22 cellular contexts compared by ENCODE assay signal in the genomic region with DNA sequence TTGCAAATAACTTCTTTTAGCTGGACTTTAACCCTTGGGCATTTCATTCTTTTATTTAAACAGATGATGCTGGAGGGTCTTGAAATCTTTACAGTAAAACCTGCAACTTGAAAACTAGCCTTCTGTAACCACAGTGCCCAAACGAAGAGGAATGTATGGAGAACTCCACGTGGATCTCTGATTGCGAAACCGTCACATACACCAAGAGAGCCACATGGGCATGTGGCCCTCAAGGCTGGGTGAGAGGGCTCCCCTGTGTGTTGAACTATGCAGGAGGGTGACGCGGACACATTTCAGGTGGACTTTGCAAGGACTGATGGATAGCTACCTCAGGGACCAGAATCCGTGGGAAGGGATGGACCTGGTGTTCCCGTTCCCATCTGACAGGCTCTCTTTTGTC. TPM values are rescaled to one million over a fixed set of nuclear protein-coding genes. Genes with fewer than 3 reads are reported as not detected.
A peak's percentile ranks its signal among the peaks of the same experiment; 100 is the strongest.
DNase-seq lines count a peak whose midpoint lies in the region; ATAC-seq lines count a peak whose summit lies in the region.
"Had no signal": no experiment of that assay in that cellular context is flagged by ENCODE, and none has a peak within 500 bp of the region (broad histone marks: within the 10 kb centered on the region; RNA-seq: fewer than 3 reads in every experiment).

No MANE protein-coding gene starts in this region.

- no peak overlapping the region for H3K4me3 ChIP-seq in CD4-positive, CD25-positive, alpha-beta regulatory T cell (ENCODE audit: low read depth, low read length)
- H3K4me3 ChIP-seq: BLaER1 treated with 17β-estradiol and CSF1 and Interleukin-3, amounts not matched to agents 10 nM and 100 nM had no signal

- H3K36me3 Mint-ChIP-seq in T-helper 2 cell treated with Interferon-gamma antibody and Interleukin-4, amounts not matched to agents 5 μg/mL and 100 μg/mL, for 36 hours (ENCODE audit: low read depth), result peaks cover 56% of the 10 kb centered on the region
- H3K36me3 Mint-ChIP-seq in CD4-positive, CD25-positive, alpha-beta regulatory T cell, result peaks cover 42% of the 10 kb centered on the region
- H3K36me3 Mint-ChIP-seq in T-helper 17 cell (ENCODE audit: low read depth), result peaks cover 7% of the 10 kb centered on the region
- H3K36me3 Mint-ChIP-seq in central memory CD8-positive, alpha-beta T cell (ENCODE audit: insufficient read depth), result peaks cover 52% of the 10 kb centered on the region

- no peaks in the 10 kb centered on the region for H3K9me3 Mint-ChIP-seq in T-helper 2 cell treated with Interferon-gamma antibody and Interleukin-4, amounts not matched to agents 5 μg/mL and 100 μg/mL, for 36 hours
- H3K9me3 Mint-ChIP-seq in CD4-positive, CD25-positive, alpha-beta regulatory T cell, result no peaks in the 10 kb centered on the region
- no peaks in the 10 kb centered on the region for H3K9me3 Mint-ChIP-seq in central memory CD8-positive, alpha-beta T cell

- no peaks in the 10 kb centered on the region for H3K27me3 Mint-ChIP-seq in T-helper 2 cell treated with Interferon-gamma antibody and Interleukin-4, amounts not matched to agents 5 μg/mL and 100 μg/mL, for 36 hours (ENCODE audit: low read depth)
- H3K27me3 Mint-ChIP-seq in CD4-positive, CD25-positive, alpha-beta regulatory T cell, result no peaks in the 10 kb centered on the region
- no peaks in the 10 kb centered on the region for H3K27me3 Mint-ChIP-seq in T-helper 17 cell
- no peaks in the 10 kb centered on the region for H3K27me3 Mint-ChIP-seq in central memory CD8-positive, alpha-beta T cell

- H3K36me3 ChIP-seq in CD4-positive, CD25-positive, alpha-beta regulatory T cell (ENCODE audit: control insufficient read depth, insufficient read depth, low read length), result peaks cover 69% of the 10 kb centered on the region

- H3K27ac ChIP-seq in CD4-positive, CD25-positive, alpha-beta regulatory T cell (ENCODE audit: insufficient read depth, low read length, poor library complexity, severe bottlenecking), result no peak overlapping the region
- H3K27ac ChIP-seq: BLaER1 treated with 17β-estradiol and CSF1 and Interleukin-3, amounts not matched to agents 10 nM and 100 nM had no signal

- H3K9me3 ChIP-seq in CD4-positive, CD25-positive, alpha-beta regulatory T cell (ENCODE audit: control insufficient read depth in 2 of 2, low read length in 2 of 2), result no peaks in the 10 kb centered on the region
- H3K9me3 ChIP-seq in T-helper 17 cell (ENCODE audit: control insufficient read depth, low read length, poor library complexity, severe bottlenecking), result no peaks in the 10 kb centered on the region
- H3K9me3 ChIP-seq: BLaER1 treated with 17β-estradiol and CSF1 and Interleukin-3, amounts not matched to agents 10 nM and 100 nM had no signal

- no peaks in the 10 kb centered on the region for H3K4me1 ChIP-seq in CD4-positive, CD25-positive, alpha-beta regulatory T cell (ENCODE audit: control insufficient read depth, insufficient read depth, low read length, poor library complexity, severe bottlenecking)

- peak overlapping the region; percentile 79 for H3K27ac Mint-ChIP-seq in T-helper 2 cell treated with Interferon-gamma antibody and Interleukin-4, amounts not matched to agents 5 μg/mL and 100 μg/mL, for 36 hours
- H3K27ac Mint-ChIP-seq in CD4-positive, CD25-positive, alpha-beta regulatory T cell, result peak overlapping the region in 2 of 3 donors; percentile 51 to 89
- peak overlapping the region; percentile 43 for H3K27ac Mint-ChIP-seq in T-helper 17 cell
- peak overlapping the region; percentile 50 for H3K27ac Mint-ChIP-seq in central memory CD8-positive, alpha-beta T cell (ENCODE audit: low read depth)

- H3K4me3 Mint-ChIP-seq in T-helper 2 cell treated with Interferon-gamma antibody and Interleukin-4, amounts not matched to agents 5 μg/mL and 100 μg/mL, for 36 hours, result peak overlapping the region; percentile 48
- no peak overlapping the region for H3K4me3 Mint-ChIP-seq in CD4-positive, CD25-positive, alpha-beta regulatory T cell
- H3K4me3 Mint-ChIP-seq in T-helper 17 cell, result peak overlapping the region; percentile 36
- no peak overlapping the region for H3K4me3 Mint-ChIP-seq in central memory CD8-positive, alpha-beta T cell

- ATAC-seq in CD4-positive, CD25-positive, alpha-beta regulatory T cell (ENCODE audit: low read depth in 2 of 2), result no peak
- ATAC-seq in T-helper 17 cell, result no peak
- no peak for ATAC-seq in central memory CD8-positive, alpha-beta T cell (replicated peaks; ENCODE audit: extremely low read depth, poor library complexity, severe bottlenecking)
- ATAC-seq in HG03442 (IDR thresholded peaks at IDR 0.05; ENCODE audit: unreplicated experiment), result no peak
- ATAC-seq: Panc1 had no signal

- no peaks in the 10 kb centered on the region for H3K27me3 ChIP-seq in CD4-positive, CD25-positive, alpha-beta regulatory T cell (ENCODE audit: control insufficient read depth, insufficient read depth, low read length)
- H3K27me3 ChIP-seq: BLaER1 treated with 17β-estradiol and CSF1 and Interleukin-3, amounts not matched to agents 10 nM and 100 nM had no signal

- DNase-seq in T-helper 2 cell treated with Interferon-gamma antibody and Interleukin-4, amounts not matched to agents 5 μg/mL and 100 μg/mL, for 36 hours (ENCODE audit: low spot score), result no peak
- DNase-seq in T-helper 2 cell, result no peak
- no peak for DNase-seq in CD4-positive, CD25-positive, alpha-beta regulatory T cell
- DNase-seq in T-helper 17 cell, result no peak
- DNase-seq in central memory CD8-positive, alpha-beta T cell (ENCODE audit: low spot score in 2 of 2), result no peak
- no peak for DNase-seq in stimulated activated CD4-positive, alpha-beta T cell treated with anti-CD3 and anti-CD28 coated beads, Interleukin-2, amount 100 ng/mL, for 48 hours
- DNase-seq in stimulated activated CD4-positive, alpha-beta T cell treated with anti-CD3 and anti-CD28 coated beads, Interleukin-4, amount 100 ng/mL, for 1 hour, result no peak
- DNase-seq: 8988T, DMS53, GF-D8, Karpas-422, NCI-H1694, NCI-H2081, NCI-H2171, NCI-H345, NCI-H524, NCI-H82, SIG-M5 had no signal

- H3K4me1 Mint-ChIP-seq in T-helper 2 cell treated with Interferon-gamma antibody and Interleukin-4, amounts not matched to agents 5 μg/mL and 100 μg/mL, for 36 hours (ENCODE audit: low read depth), result peaks cover 12% of the 10 kb centered on the region
- peaks cover 5 to 20% (median 6%) of the 10 kb centered on the region in 4 donors for H3K4me1 Mint-ChIP-seq in CD4-positive, CD25-positive, alpha-beta regulatory T cell
- peaks cover 7% of the 10 kb centered on the region for H3K4me1 Mint-ChIP-seq in T-helper 17 cell
- H3K4me1 Mint-ChIP-seq in central memory CD8-positive, alpha-beta T cell, result no peaks in the 10 kb centered on the region

RNA-seq across cellular contexts. Expression of gene FAM118A, which starts 30.6 kb away (rescaled TPM):
- total RNA-seq in CD4-positive, CD25-positive, alpha-beta regulatory T cell, result 456 TPM
- 10 to 100 TPM; 34.5 to 66.1 (median 48.2) TPM for polyA plus RNA-seq in CD4-positive, CD25-positive, alpha-beta regulatory T cell
- total RNA-seq in T-helper 17 cell, result 100 to 1,000 TPM; 162 to 200 TPM

RNA-seq across cellular contexts. Expression of gene UPK3A, which starts 55.6 kb away (rescaled TPM):
- total RNA-seq in CD4-positive, CD25-positive, alpha-beta regulatory T cell, result not detected
- not detected for polyA plus RNA-seq in CD4-positive, CD25-positive, alpha-beta regulatory T cell
- under 1 TPM in 1 of 2 donors, not detected in 1; 0.37 TPM for total RNA-seq in T-helper 17 cell
- total RNA-seq: M059J had no signal

Comparison
In these comparisons a context has a peak if more than half of its experiments do, and no peak if none do; other contexts are left out.
1. H3K4me3 Mint-ChIP-seq: peak in T-helper 2 cell treated with Interferon-gamma antibody and Interleukin-4, amounts not matched to agents 5 μg/mL and 100 μg/mL, for 36 hours (single experiment) and T-helper 17 cell (single experiment); none in CD4-positive, CD25-positive, alpha-beta regulatory T cell (0 of 4) and central memory CD8-positive, alpha-beta T cell (single experiment).
2. Peak in every context shown above with its lines, with median percentiles within 50 percentile points of each other: H3K27ac Mint-ChIP-seq.